8 cellular contexts compared by ENCODE assay signal in the genomic region with DNA sequence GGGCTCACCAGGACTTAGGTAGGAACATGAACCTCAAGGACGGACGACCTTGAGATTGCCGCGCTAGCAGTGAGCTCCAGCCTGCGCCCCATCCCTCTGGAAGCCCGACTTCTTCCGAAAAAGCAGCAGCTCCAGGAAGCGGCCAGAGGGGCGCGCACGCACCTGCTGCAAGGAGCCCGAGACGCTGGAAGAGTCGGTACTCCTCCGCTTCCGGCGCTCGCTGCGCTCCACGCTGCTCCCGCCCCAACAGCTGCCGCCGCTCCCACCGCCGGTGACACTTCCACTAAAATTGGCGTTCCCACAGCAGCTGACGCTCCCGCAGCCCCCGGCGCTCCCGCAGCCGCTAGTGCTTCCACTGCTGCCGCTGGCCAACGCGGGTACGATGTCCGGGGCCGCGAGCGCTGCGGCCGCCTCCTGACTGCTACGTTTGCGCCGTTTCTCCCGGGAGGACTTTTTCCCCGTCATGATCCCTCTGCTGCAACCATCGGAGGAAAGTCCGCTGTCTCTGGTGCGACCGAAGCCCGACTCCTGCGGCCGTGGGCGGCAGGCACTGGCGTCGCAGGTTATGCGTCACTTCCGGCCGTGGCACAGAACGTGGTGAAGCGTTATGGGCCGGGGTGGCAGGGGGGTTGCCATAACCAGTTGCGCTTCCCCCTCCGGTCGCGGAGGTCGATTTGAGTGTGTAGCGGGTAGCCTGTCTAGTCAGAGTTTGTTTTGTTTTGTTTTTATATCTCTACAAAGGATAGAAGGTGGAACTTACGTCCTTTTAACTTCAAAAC. TPM values are rescaled to one million over a fixed set of nuclear protein-coding genes. Genes with fewer than 3 reads are reported as not detected.
A peak's percentile ranks its signal among the peaks of the same experiment; 100 is the strongest.
DNase-seq lines count a peak whose midpoint lies in the region; ATAC-seq, FAIRE-seq and TF ChIP-seq lines count a peak whose summit lies in the region.

A gene with protein sequence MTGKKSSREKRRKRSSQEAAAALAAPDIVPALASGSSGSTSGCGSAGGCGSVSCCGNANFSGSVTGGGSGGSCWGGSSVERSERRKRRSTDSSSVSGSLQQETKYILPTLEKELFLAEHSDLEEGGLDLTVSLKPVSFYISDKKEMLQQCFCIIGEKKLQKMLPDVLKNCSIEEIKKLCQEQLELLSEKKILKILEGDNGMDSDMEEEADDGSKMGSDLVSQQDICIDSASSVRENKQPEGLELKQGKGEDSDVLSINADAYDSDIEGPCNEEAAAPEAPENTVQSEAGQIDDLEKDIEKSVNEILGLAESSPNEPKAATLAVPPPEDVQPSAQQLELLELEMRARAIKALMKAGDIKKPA (minus strand): TSS at position 552 of the 779 bp plus-strand sequence. CDS start 87 bp downstream, at position 465.

- no peaks in the 10 kb centered on the region for H3K4me1 Mint-ChIP-seq in Caco-2 (ENCODE audit: low read depth, unreplicated experiment)
- peaks cover 10% of the 10 kb centered on the region for H3K4me1 Mint-ChIP-seq in mesothelial cell of epicardium

- H3K36me3 Mint-ChIP-seq in Caco-2 (ENCODE audit: insufficient read depth, unreplicated experiment) (peaks cover 14% of the 10 kb centered on the region), mesothelial cell of epicardium (peaks cover 2% of the 10 kb centered on the region)

- H3K9me3 Mint-ChIP-seq in Caco-2 (ENCODE audit: unreplicated experiment) = no peaks in the 10 kb centered on the region
- H3K9me3 Mint-ChIP-seq in mesothelial cell of epicardium = peaks cover 7% of the 10 kb centered on the region

- peak within 1 kb of the TSS; percentile 84 for H3K4me3 Mint-ChIP-seq in Caco-2 (ENCODE audit: unreplicated experiment)
- H3K4me3 Mint-ChIP-seq in mesothelial cell of epicardium = peak within 1 kb of the TSS; percentile 99

- no peaks in the 10 kb centered on the region for H3K27me3 ChIP-seq in Caco-2 (replicated peaks; ENCODE audit: control insufficient read depth, insufficient read depth, low read length)
- no peaks in the 10 kb centered on the region for H3K27me3 ChIP-seq in NT2/D1 (ENCODE audit: insufficient read depth, insufficient read length)

- peak; percentile 72 for FAIRE-seq in endometrium (lab: Jason Lieb, UNC)

- H3K27ac Mint-ChIP-seq in Caco-2 (ENCODE audit: unreplicated experiment) = peak within 1 kb of the TSS; percentile 93
- H3K27ac Mint-ChIP-seq in mesothelial cell of epicardium = peak within 1 kb of the TSS; percentile 100

- DNase-seq in Caco-2 = peak; percentile 77 to 80
- DNase-seq in HT1080 (ENCODE audit: low read depth) = peak; percentile 90
- peak; percentile 87 for DNase-seq in NT2/D1 (ENCODE audit: low read depth, low spot score)
- DNase-seq in activated CD8-positive, alpha-beta memory T cell treated with anti-CD3 and anti-CD28 coated beads, Interleukin-2, amount 50 U/mL, for 24 hours (ENCODE audit: extremely low read depth) = peak; percentile 84
- peak; percentile 85 to 91 for DNase-seq in mesothelial cell of epicardium (ENCODE audit: low spot score in 2 of 2, unreplicated experiment in 2 of 2)
- DNase-seq in stimulated activated CD8-positive, alpha-beta memory T cell treated with anti-CD3 and anti-CD28 coated beads, Interleukin-15, amount 100 ng/mL, for 48 hours (ENCODE audit: low read depth in 2 of 2) = peak; percentile 89 to 94

- peak; percentile 92 for ATAC-seq in GM21360 (IDR thresholded peaks at IDR 0.05; ENCODE audit: unreplicated experiment)

- H3K9me3 ChIP-seq in Caco-2 (no peaks in the 10 kb centered on the region), NT2/D1 (ENCODE audit: insufficient read depth, low read length) (peaks cover 11% of the 10 kb centered on the region; the same call in 1 of the 2 replicates)

- CTCF ChIA-PET in Caco-2 (lab: Charles Lee) = no interaction called here

- no peaks in the 10 kb centered on the region for H3K4me1 ChIP-seq in Caco-2
- H3K4me1 ChIP-seq in NT2/D1 (ENCODE audit: insufficient read depth, insufficient read length) = no peaks in the 10 kb centered on the region

- H3K4me3 ChIP-seq in Caco-2 (ENCODE audit: low read depth, low read length) = peak within 1 kb of the TSS; percentile 66
- H3K4me3 ChIP-seq in NT2/D1 (ENCODE audit: insufficient read length, low read depth) = peak within 1 kb of the TSS; percentile 94

- intact Hi-C loops in Caco-2 (cut with micrococcal nuclease; ENCODE audit: unreplicated experiment) = loop anchor here (1.0 kb wide), 1 partner anchor 55 kb away; a partner anchor contains a TSS

- no peaks in the 10 kb centered on the region for H3K27me3 Mint-ChIP-seq in Caco-2 (ENCODE audit: insufficient read depth, unreplicated experiment)
- no peaks in the 10 kb centered on the region for H3K27me3 Mint-ChIP-seq in mesothelial cell of epicardium (ENCODE audit: low read depth)

- POLR2A ChIA-PET in Caco-2 (lab: Charles Lee) = interaction anchor here (0.6 kb wide), 1 partner anchor 51 kb away, joined by 5 read pairs; no protein-coding TSS in a partner anchor

- BruUV-seq in Caco-2 (replicated peaks; lab: Mats Ljungman, UMichigan) = no TSS peak

- TF ChIP-seq CTCF in Caco-2 (IDR thresholded peaks at IDR 0.05; ENCODE audit: insufficient read depth in 1 of 2, low read depth in 1 of 2, low read length in 1 of 2, severe bottlenecking in 1 of 2, unreplicated experiment in 1 of 2) (peak in 1 of 2 experiments; percentile 22), mesothelial cell of epicardium (IDR thresholded peaks at IDR 0.05; ENCODE audit: unreplicated experiment) (peak; percentile 24)

- H3K36me3 ChIP-seq in Caco-2 (ENCODE audit: control insufficient read depth, insufficient read depth, low read length) (no peaks in the 10 kb centered on the region), NT2/D1 (ENCODE audit: insufficient read depth, insufficient read length, low read length) (peaks cover 2% of the 10 kb centered on the region)

- peak within 1 kb of the TSS; percentile 89 for H3K9ac ChIP-seq in NT2/D1 (ENCODE audit: insufficient read length, low read depth)

RNA-seq across cellular contexts. Expression of the gene that starts here (rescaled TPM):
- total RNA-seq in Caco-2 (2022) (7.0 and 9.2 TPM in 2 replicates), mesothelial cell of epicardium (18.7 to 23.6 TPM (median 19.5 TPM) in 3 replicates)
- 26.1 and 26.3 TPM in 2 replicates for total RNA-seq in HT1080 (2014; rRNA removed; shearing (Covaris generic))
- polyA plus RNA-seq in HT1080 (2015; cell fraction: cytosol; rRNA removed) = 25.7 and 32.6 TPM in 2 replicates
- polyA plus RNA-seq in HT1080 (2015; cell fraction: nucleus; rRNA removed) = 18.3 and 20.5 TPM in 2 replicates

Comparison
In these comparisons a context has a peak if more than half of its experiments do, and no peak if none do; other contexts are left out.
1. Peak in every context shown above with its lines: DNase-seq, ATAC-seq and H3K4me3 ChIP-seq.